In genomic region chr6:31690231-31691077, GRCh38 we compare ENCODE assay signal across 11 cellular contexts. TPM values are rescaled to one million over a fixed set of nuclear protein-coding genes. Genes with fewer than 3 reads are reported as not detected.
DNase-seq lines count a peak whose midpoint lies in the region; ATAC-seq, FAIRE-seq and TF ChIP-seq lines count a peak whose summit lies in the region.
"Had no signal": no experiment of that assay in that cellular context is flagged by ENCODE, and none has a peak within 500 bp of the region (broad histone marks: within the 10 kb centered on the region; RNA-seq: fewer than 3 reads in every experiment).

No MANE protein-coding gene starts in this region.

- peaks cover 15% of the 10 kb centered on the region for H3K4me1 Mint-ChIP-seq in endothelial cell (ENCODE audit: unreplicated experiment)
- peaks cover 11% of the 10 kb centered on the region for H3K4me1 Mint-ChIP-seq in progenitor cell of endocrine pancreas (ENCODE audit: low read depth)

- H3K4me3 Mint-ChIP-seq in endothelial cell (ENCODE audit: unreplicated experiment) (peak overlapping the region; percentile 73), progenitor cell of endocrine pancreas (ENCODE audit: low read depth) (no peak overlapping the region)

- DNase-seq in OCI-M1 (lab: John Stamatoyannopoulos, UW) (peak; percentile 71), endothelial cell (ENCODE audit: low spot score) (no peak), progenitor cell of endocrine pancreas (ENCODE audit: low spot score, unreplicated experiment) (no peak), GM19239 (ENCODE audit: insufficient read length, low spot score) (no peak)
- DNase-seq: activated effector memory CD4-positive, alpha-beta T cell treated with Interleukin-2 at 50 U/mL for 16 hours; DMS79 treated with DMSO at 0.1 percent for 48 hours; stimulated activated CD4-positive, alpha-beta T cell treated with anti-CD3 and anti-CD28 coated beads, Interleukin-4, amount 100 ng/mL, for 24 hours; T-helper 1 cell; upper lobe of left lung had no signal

- no peak for FAIRE-seq in GM19239 (lab: Jason Lieb, UNC)

- H3K36me3 Mint-ChIP-seq in endothelial cell (ENCODE audit: low read depth, unreplicated experiment) (peaks cover 22% of the 10 kb centered on the region), progenitor cell of endocrine pancreas (ENCODE audit: insufficient read depth) (peaks cover 27% of the 10 kb centered on the region)

- TF ChIP-seq CTCF in endothelial cell (IDR thresholded peaks at IDR 0.05; ENCODE audit: unreplicated experiment): no peak
- no peak for TF ChIP-seq CTCF in progenitor cell of endocrine pancreas (IDR thresholded peaks at IDR 0.05; ENCODE audit: unreplicated experiment)

- ATAC-seq in GM19324 (IDR thresholded peaks at IDR 0.05; ENCODE audit: low FRiP score, unreplicated experiment): no peak
- no peak for ATAC-seq in GM21381 (IDR thresholded peaks at IDR 0.05; ENCODE audit: unreplicated experiment)

- H3K27me3 Mint-ChIP-seq in endothelial cell (ENCODE audit: unreplicated experiment) (peaks cover 6% of the 10 kb centered on the region), progenitor cell of endocrine pancreas (no peaks in the 10 kb centered on the region)

- H3K27ac Mint-ChIP-seq in endothelial cell (ENCODE audit: unreplicated experiment) (peak overlapping the region; percentile 76), progenitor cell of endocrine pancreas (peak overlapping the region; percentile 96)

- H3K9me3 Mint-ChIP-seq in endothelial cell (ENCODE audit: unreplicated experiment) (no peaks in the 10 kb centered on the region), progenitor cell of endocrine pancreas (ENCODE audit: low read depth) (no peaks in the 10 kb centered on the region)

RNA-seq across cellular contexts. Expression of gene LY6G5C, which starts 9.6 kb away (rescaled TPM):
- total RNA-seq in endothelial cell (ENCODE audit: unreplicated experiment): 22.0 TPM
- 4.4 and 6.5 TPM in 2 replicates for total RNA-seq in progenitor cell of endocrine pancreas

RNA-seq across cellular contexts. Expression of gene ABHD16A, which starts 12.7 kb away (rescaled TPM):
- total RNA-seq in endothelial cell (ENCODE audit: unreplicated experiment) (54.7 TPM), progenitor cell of endocrine pancreas (93.0 and 96.9 TPM in 2 replicates)

RNA-seq across cellular contexts. Expression of gene LY6G6F, which starts 16.2 kb away (rescaled TPM):
- total RNA-seq in endothelial cell (ENCODE audit: unreplicated experiment) (not detected), progenitor cell of endocrine pancreas (not detected in 2 replicates)

RNA-seq across cellular contexts. Expression of gene LY6G5B, which starts 20.7 kb away (rescaled TPM):
- 16.3 TPM for total RNA-seq in endothelial cell (ENCODE audit: unreplicated experiment)
- total RNA-seq in progenitor cell of endocrine pancreas: 24.8 and 30.6 TPM in 2 replicates

RNA-seq across cellular contexts. Expression of gene CSNK2B, which starts 24.6 kb away (rescaled TPM):
- total RNA-seq in endothelial cell (ENCODE audit: unreplicated experiment) (164 TPM), progenitor cell of endocrine pancreas (163 and 165 TPM in 2 replicates)
